In the genomic region with DNA sequence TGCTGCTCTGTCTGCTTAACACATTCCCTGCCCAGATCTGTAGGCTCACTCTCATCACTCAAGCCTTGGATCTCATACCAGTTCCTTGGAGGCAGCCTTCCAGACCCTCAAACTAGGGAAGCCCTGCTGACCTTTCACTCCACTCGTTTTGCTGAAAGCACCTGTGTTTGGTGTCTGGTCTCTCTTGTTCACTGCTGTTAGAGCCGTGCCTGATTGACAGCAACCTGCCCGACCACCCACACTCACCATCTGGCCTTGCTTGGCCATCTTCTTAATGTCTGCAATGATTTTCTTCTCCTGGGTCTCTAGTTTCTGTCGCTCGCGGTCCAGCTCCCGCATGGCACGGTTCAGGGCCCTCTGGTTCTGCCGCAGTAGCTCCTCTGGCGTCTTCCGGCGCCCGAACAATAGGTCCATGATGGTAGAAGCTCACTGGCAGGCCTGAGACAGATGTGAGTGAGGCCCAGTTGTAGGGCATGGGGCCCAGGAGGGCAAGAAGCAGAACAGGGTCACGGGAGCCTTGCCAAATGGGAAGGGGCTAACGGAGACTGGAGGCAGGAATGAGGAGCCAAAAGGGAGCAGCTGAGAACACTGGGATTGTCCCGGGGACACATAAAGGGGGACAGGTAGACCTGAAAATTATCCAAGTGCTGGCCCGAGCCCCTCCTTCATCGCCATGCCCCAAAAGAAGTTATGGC, we compare ENCODE assay signal across 8 cellular contexts. TPM values are rescaled to one million over a fixed set of nuclear protein-coding genes. Genes with fewer than 3 reads are reported as not detected.
DNase-seq lines count a peak whose midpoint lies in the region; ATAC-seq and TF ChIP-seq lines count a peak whose summit lies in the region.

No MANE protein-coding gene starts in this region.

- H3K4me1 Mint-ChIP-seq in T-helper 2 cell treated with Interferon-gamma antibody and Interleukin-4, amounts not matched to agents 5 μg/mL and 100 μg/mL, for 36 hours (ENCODE audit: low read depth) = peaks cover 35% of the 10 kb centered on the region

- DNase-seq in T-helper 2 cell treated with Interferon-gamma antibody and Interleukin-4, amounts not matched to agents 5 μg/mL and 100 μg/mL, for 36 hours (ENCODE audit: low spot score) = peak; percentile 3
- DNase-seq in T-helper 2 cell (no peak), left lung (no peak), thoracic aorta (ENCODE audit: low spot score) (no peak), NCI-H1105 treated with DMSO at 0.1 percent for 48 hours (lab: John Stamatoyannopoulos, UW) (no peak)

- intact Hi-C loops in left lung (cut with DNase I) = no loop called here

- peak overlapping the region; percentile 96 for H3K4me3 Mint-ChIP-seq in T-helper 2 cell treated with Interferon-gamma antibody and Interleukin-4, amounts not matched to agents 5 μg/mL and 100 μg/mL, for 36 hours

- TF ChIP-seq CTCF in left lung (IDR thresholded peaks at IDR 0.05) (no peak), thoracic aorta (IDR thresholded peaks at IDR 0.05) (no peak)

- H3K4me3 ChIP-seq in left lung (peak overlapping the region; percentile 76 to 82), thoracic aorta (peak overlapping the region; percentile 84)

- H3K36me3 Mint-ChIP-seq in T-helper 2 cell treated with Interferon-gamma antibody and Interleukin-4, amounts not matched to agents 5 μg/mL and 100 μg/mL, for 36 hours (ENCODE audit: low read depth) = peaks cover 80% of the 10 kb centered on the region

- no peaks in the 10 kb centered on the region for H3K9me3 Mint-ChIP-seq in T-helper 2 cell treated with Interferon-gamma antibody and Interleukin-4, amounts not matched to agents 5 μg/mL and 100 μg/mL, for 36 hours

- H3K27ac Mint-ChIP-seq in T-helper 2 cell treated with Interferon-gamma antibody and Interleukin-4, amounts not matched to agents 5 μg/mL and 100 μg/mL, for 36 hours = peak overlapping the region; percentile 99

- no peaks in the 10 kb centered on the region for H3K27me3 Mint-ChIP-seq in T-helper 2 cell treated with Interferon-gamma antibody and Interleukin-4, amounts not matched to agents 5 μg/mL and 100 μg/mL, for 36 hours (ENCODE audit: low read depth)

- H3K9me3 ChIP-seq in left lung = no peaks in the 10 kb centered on the region
- no peaks in the 10 kb centered on the region for H3K9me3 ChIP-seq in thoracic aorta

- H3K36me3 ChIP-seq in left lung (peaks cover 0 to 69% of the 10 kb centered on the region in 2 donors), thoracic aorta (peaks cover 47% of the 10 kb centered on the region)

- no peak for ATAC-seq in left lung
- ATAC-seq in thoracic aorta (ENCODE audit: insufficient number of reproducible peaks, low FRiP score, low read depth) = no peak
- no peak for ATAC-seq in HG03097 (IDR thresholded peaks at IDR 0.05; ENCODE audit: low FRiP score, unreplicated experiment)
- ATAC-seq in HG02870 (IDR thresholded peaks at IDR 0.05; ENCODE audit: unreplicated experiment) = no peak

- H3K4me1 ChIP-seq in left lung = peaks cover 24 to 43% of the 10 kb centered on the region in 2 donors
- H3K4me1 ChIP-seq in thoracic aorta (ENCODE audit: control insufficient read depth in 1 of 2, low read depth in 2 of 2) = peaks cover 25 to 40% of the 10 kb centered on the region in 2 donors

- H3K27me3 ChIP-seq in left lung (no peaks in the 10 kb centered on the region), thoracic aorta (replicated peaks; ENCODE audit: insufficient read depth) (no peaks in the 10 kb centered on the region)

- peak overlapping the region; percentile 98 for H3K27ac ChIP-seq in angular gyrus (ENCODE audit: low read depth, low read length)
- peak overlapping the region; percentile 91 to 96 for H3K27ac ChIP-seq in left lung
- H3K27ac ChIP-seq in thoracic aorta = peak overlapping the region; percentile 80 to 91

RNA-seq across cellular contexts. Expression of a gene that starts 1.0 kb away (rescaled TPM):
- 100 to 1,000 TPM; 107 to 120 TPM for total RNA-seq in left lung
- total RNA-seq in thoracic aorta = 10 to 100 TPM; 90.3 to 98.8 TPM

RNA-seq across cellular contexts. Expression of a gene that starts 4.5 kb away (rescaled TPM):
- total RNA-seq in left lung (10 to 100 TPM; 54.9 to 83.4 TPM), thoracic aorta (10 to 100 TPM; 17.1 to 18.9 TPM)

RNA-seq across cellular contexts. Expression of a gene that starts 10.1 kb away (rescaled TPM):
- 100 to 1,000 TPM; 231 to 261 TPM for total RNA-seq in left lung
- total RNA-seq in thoracic aorta = 100 to 1,000 TPM; 192 to 204 TPM

RNA-seq across cellular contexts. Expression of a gene that starts 19.2 kb away (rescaled TPM):
- 10 to 100 TPM; 29.6 to 33.7 TPM for total RNA-seq in left lung
- total RNA-seq in thoracic aorta = 10 to 100 TPM; 44.9 to 46.8 TPM

RNA-seq across cellular contexts. Expression of a gene that starts 34.3 kb away (rescaled TPM):
- total RNA-seq in left lung = 10 to 100 TPM; 12.7 to 17.7 TPM
- 10 to 100 TPM; 10.4 to 10.9 TPM for total RNA-seq in thoracic aorta
